ENCODE assay signal across 10 cellular contexts in the genomic region with DNA sequence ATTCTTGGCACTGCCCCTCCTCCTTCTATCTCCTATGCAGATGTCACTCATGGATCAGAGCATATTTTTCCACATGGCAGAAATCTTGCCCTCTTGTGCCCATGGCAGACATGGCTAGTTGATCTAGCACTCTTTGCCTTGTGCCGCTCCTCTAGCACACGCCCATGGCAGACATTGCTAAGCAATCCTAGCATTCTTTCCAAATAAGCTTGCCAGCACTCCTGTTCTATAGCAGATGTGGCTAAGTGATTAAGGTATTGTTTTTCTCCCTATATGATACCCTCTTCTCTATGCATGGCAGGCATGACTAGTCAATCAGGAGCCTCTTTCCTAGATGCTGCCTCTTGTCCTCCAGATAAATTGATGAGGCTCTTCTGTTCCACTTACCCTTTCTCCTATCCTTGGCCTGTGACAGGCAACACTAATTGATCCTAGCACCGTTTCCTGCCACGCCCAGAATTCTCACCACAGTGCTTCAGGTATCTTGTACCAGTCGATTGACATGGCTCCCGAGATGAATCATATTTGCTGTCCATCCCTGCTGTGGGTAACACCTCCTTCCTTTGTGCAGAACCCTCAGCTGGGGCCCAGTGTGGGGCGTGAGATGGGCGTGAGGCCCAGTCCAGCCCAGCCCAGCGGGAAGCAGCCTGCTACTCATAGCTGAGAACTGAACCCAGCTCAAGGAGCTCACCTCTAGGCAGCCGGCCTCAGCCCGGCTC. TPM values are rescaled to one million over a fixed set of nuclear protein-coding genes. Genes with fewer than 3 reads are reported as not detected.
DNase-seq lines count a peak whose midpoint lies in the region; ATAC-seq and TF ChIP-seq lines count a peak whose summit lies in the region.
"Had no signal": no experiment of that assay in that cellular context is flagged by ENCODE, and none has a peak within 500 bp of the region (broad histone marks: within the 10 kb centered on the region; RNA-seq: fewer than 3 reads in every experiment).

No MANE protein-coding gene starts in this region.

- peaks cover 38% of the 10 kb centered on the region for H3K4me1 Mint-ChIP-seq in activated T-cell treated with anti-CD3 and anti-CD28 coated beads, Interleukin-2, amount 50 U/mL, for 24 hours (ENCODE audit: low read depth)
- H3K4me1 Mint-ChIP-seq in glutamatergic neuron (ENCODE audit: low read depth, unreplicated experiment) = peaks cover 14% of the 10 kb centered on the region

- no peaks in the 10 kb centered on the region for H3K27me3 Mint-ChIP-seq in activated T-cell treated with anti-CD3 and anti-CD28 coated beads, Interleukin-2, amount 50 U/mL, for 24 hours
- H3K27me3 Mint-ChIP-seq in glutamatergic neuron (ENCODE audit: unreplicated experiment) = peaks cover 7% of the 10 kb centered on the region

- H3K36me3 ChIP-seq in left ventricle myocardium inferior = peaks cover 98% of the 10 kb centered on the region
- H3K36me3 ChIP-seq in vagina = peaks cover 0 to 55% of the 10 kb centered on the region in 2 donors

- peak; percentile 8 for ATAC-seq in left ventricle myocardium superior
- ATAC-seq in HG03342 (IDR thresholded peaks at IDR 0.05; ENCODE audit: unreplicated experiment) = no peak

- DNase-seq in left ventricle myocardium superior (no peak), left ventricle myocardium inferior (no peak), glutamatergic neuron (no peak), vagina (ENCODE audit: extremely low spot score in 2 of 2) (no peak), germinal center (ENCODE audit: low spot score) (no peak), GM19240 (ENCODE audit: insufficient read length, low spot score) (no peak)
- DNase-seq in activated T-cell treated with anti-CD3 and anti-CD28 coated beads, Interleukin-2, amount 50 U/mL, for 24 hours = no peak
- DNase-seq: Right ventricle myocardium superior had no signal

- H3K4me1 ChIP-seq in left ventricle myocardium inferior (peaks cover 5% of the 10 kb centered on the region), vagina (peaks cover 33% of the 10 kb centered on the region)

- intact Hi-C loops in left ventricle myocardium superior (cut with micrococcal nuclease) = no loop called here
- intact Hi-C loops in left ventricle myocardium inferior (cut with micrococcal nuclease) = no loop called here
- intact Hi-C loops in vagina (cut with DNase I) = no loop called here

- H3K27ac ChIP-seq in left ventricle myocardium inferior (replicated peaks) (no peak overlapping the region), vagina (peak overlapping the region; percentile 48)
- H3K27ac ChIP-seq: right atrium auricular region had no signal

- no peaks in the 10 kb centered on the region for H3K9me3 Mint-ChIP-seq in activated T-cell treated with anti-CD3 and anti-CD28 coated beads, Interleukin-2, amount 50 U/mL, for 24 hours
- H3K9me3 Mint-ChIP-seq in glutamatergic neuron (ENCODE audit: unreplicated experiment) = peaks cover 15% of the 10 kb centered on the region

- peaks cover 81% of the 10 kb centered on the region for H3K36me3 Mint-ChIP-seq in activated T-cell treated with anti-CD3 and anti-CD28 coated beads, Interleukin-2, amount 50 U/mL, for 24 hours (ENCODE audit: low read depth)
- peaks cover 8% of the 10 kb centered on the region for H3K36me3 Mint-ChIP-seq in glutamatergic neuron (ENCODE audit: unreplicated experiment)

- TF ChIP-seq POLR2A in vagina (IDR thresholded peaks at IDR 0.05) = no peak

- H3K4me3 ChIP-seq in left ventricle myocardium inferior = no peak overlapping the region
- no peak overlapping the region for H3K4me3 ChIP-seq in vagina
- H3K4me3 ChIP-seq: right atrium auricular region had no signal

- H3K9me3 ChIP-seq in left ventricle myocardium inferior (replicated peaks) = no peaks in the 10 kb centered on the region
- no peaks in the 10 kb centered on the region for H3K9me3 ChIP-seq in vagina
- H3K9me3 ChIP-seq: right atrium auricular region had no signal

- no peak for TF ChIP-seq CTCF in left ventricle myocardium inferior (IDR thresholded peaks at IDR 0.05; ENCODE audit: borderline replicate concordance)
- no peak for TF ChIP-seq CTCF in glutamatergic neuron (IDR thresholded peaks at IDR 0.05; ENCODE audit: partially characterized antibody, unreplicated experiment)
- no peak for TF ChIP-seq CTCF in vagina (IDR thresholded peaks at IDR 0.05)

- H3K27ac Mint-ChIP-seq in activated T-cell treated with anti-CD3 and anti-CD28 coated beads, Interleukin-2, amount 50 U/mL, for 24 hours = peak overlapping the region; percentile 77
- peak overlapping the region; percentile 60 for H3K27ac Mint-ChIP-seq in glutamatergic neuron (ENCODE audit: unreplicated experiment)

- H3K4me3 Mint-ChIP-seq in activated T-cell treated with anti-CD3 and anti-CD28 coated beads, Interleukin-2, amount 50 U/mL, for 24 hours = no peak overlapping the region
- H3K4me3 Mint-ChIP-seq in glutamatergic neuron (ENCODE audit: unreplicated experiment) = no peak overlapping the region

- H3K27me3 ChIP-seq in left ventricle myocardium inferior (ENCODE audit: low read depth) = no peaks in the 10 kb centered on the region
- no peaks in the 10 kb centered on the region for H3K27me3 ChIP-seq in vagina
- H3K27me3 ChIP-seq: right atrium auricular region had no signal

RNA-seq across cellular contexts. Expression of gene TMED1, which starts 26.9 kb away (rescaled TPM):
- total RNA-seq in left ventricle myocardium superior = 29.8 TPM
- total RNA-seq in left ventricle myocardium inferior = 32.9 TPM
- 10.4 TPM for total RNA-seq in glutamatergic neuron (ENCODE audit: unreplicated experiment)
- 20.4 TPM for total RNA-seq in vagina

RNA-seq across cellular contexts. Expression of gene C19orf38, which starts 39.1 kb away (rescaled TPM):
- total RNA-seq in left ventricle myocardium superior (0.62 TPM), left ventricle myocardium inferior (0.47 TPM), glutamatergic neuron (ENCODE audit: unreplicated experiment) (0.44 TPM), vagina (2.5 TPM)
